ENCODE assay signal across 9 cellular contexts in the genomic region with DNA sequence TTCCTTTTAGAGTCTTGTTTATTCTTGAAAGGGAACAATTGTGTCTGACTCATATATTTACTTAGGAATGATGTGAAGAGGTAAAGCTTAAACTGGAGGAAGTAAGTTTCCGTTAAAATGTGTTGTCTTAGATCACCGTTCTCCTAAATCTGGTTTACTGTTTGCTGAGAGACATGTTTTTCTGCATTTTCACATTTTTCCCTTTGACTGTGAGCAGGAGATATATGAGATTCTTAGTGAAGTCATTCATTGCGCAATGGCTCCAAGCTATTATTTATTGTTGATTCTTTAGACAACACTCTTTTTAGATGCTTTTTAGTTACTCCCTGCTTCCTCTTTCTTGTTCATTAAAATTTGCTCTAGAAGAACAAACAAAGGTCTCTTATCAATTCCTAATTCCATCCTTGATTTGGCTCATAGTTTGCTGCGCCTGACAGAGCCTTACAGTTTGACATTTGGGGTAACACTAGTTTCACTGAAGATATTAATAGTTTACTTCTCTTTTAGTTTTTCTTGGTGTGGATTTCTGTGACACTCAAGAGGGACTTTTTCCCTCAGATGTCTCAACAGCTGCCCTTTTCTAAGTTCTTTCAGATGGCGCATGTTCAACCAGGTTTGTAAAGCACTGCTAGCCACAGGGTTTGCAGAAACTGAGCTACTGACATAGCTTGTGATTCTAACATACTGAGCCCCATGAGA. TPM values are rescaled to one million over a fixed set of nuclear protein-coding genes. Genes with fewer than 3 reads are reported as not detected.
DNase-seq lines count a peak whose midpoint lies in the region; ATAC-seq lines count a peak whose summit lies in the region.
"Had no signal": no experiment of that assay in that cellular context is flagged by ENCODE, and none has a peak within 500 bp of the region (broad histone marks: within the 10 kb centered on the region; RNA-seq: fewer than 3 reads in every experiment).

No MANE protein-coding gene starts in this region.

- H3K9ac ChIP-seq in mesenchymal stem cell (ENCODE audit: low read length), result no peak overlapping the region

- H2AFZ ChIP-seq in mesenchymal stem cell (ENCODE audit: low read depth, low read length), result no peak overlapping the region

- H3K4me1 ChIP-seq in mesenchymal stem cell (ENCODE audit: control insufficient read depth, insufficient read depth, low read depth, low read length), result no peaks in the 10 kb centered on the region

- H3K4ac ChIP-seq in mesenchymal stem cell (ENCODE audit: low read depth in 1 of 2, low read length in 2 of 2), result no peak overlapping the region

- no peak overlapping the region for H3K4me2 ChIP-seq in mesenchymal stem cell (ENCODE audit: low read length, poor library complexity, severe bottlenecking)

- no peak overlapping the region for H3K14ac ChIP-seq in mesenchymal stem cell (ENCODE audit: low read length in 2 of 2)

- no peak overlapping the region for H2BK120ac ChIP-seq in mesenchymal stem cell (ENCODE audit: low read depth, low read length)

- H4K8ac ChIP-seq in mesenchymal stem cell (ENCODE audit: low read length), result no peak overlapping the region

- no peak overlapping the region for H2BK12ac ChIP-seq in mesenchymal stem cell (ENCODE audit: low read length in 2 of 2)

- no peak overlapping the region for H3K23ac ChIP-seq in mesenchymal stem cell (ENCODE audit: low read length in 2 of 2)

- no peak overlapping the region for H3K27ac ChIP-seq in mesenchymal stem cell (ENCODE audit: low read length, poor library complexity, severe bottlenecking)

- DNase-seq in NAMALWA (ENCODE audit: low spot score) (peak; percentile 94), mesenchymal stem cell (peak; percentile 65), GOT3 (lab: John Stamatoyannopoulos, UW) (no peak), NCI-H446 (lab: John Stamatoyannopoulos, UW) (no peak)
- DNase-seq in activated CD8-positive, alpha-beta memory T cell treated with anti-CD3 and anti-CD28 coated beads, Interleukin-2, amount 50 U/mL, for 4 hours, result no peak
- DNase-seq in stimulated activated CD4-positive, alpha-beta T cell treated with anti-CD3 and anti-CD28 coated beads, Interleukin-2, amount 100 ng/mL, for 24 hours, result no peak
- DNase-seq: naive thymus-derived CD8-positive, alpha-beta T cell had no signal

- no peaks in the 10 kb centered on the region for H3K9me3 ChIP-seq in mesenchymal stem cell (ENCODE audit: control insufficient read depth, low read length)

- H2BK15ac ChIP-seq in mesenchymal stem cell (ENCODE audit: low read depth, poor library complexity, severe bottlenecking), result no peak overlapping the region

- H3K18ac ChIP-seq in mesenchymal stem cell (ENCODE audit: low read depth in 1 of 2, low read length in 2 of 2), result no peak overlapping the region

- ATAC-seq in GM18519 (IDR thresholded peaks at IDR 0.05; ENCODE audit: low FRiP score, unreplicated experiment), result peak; percentile 36
- peak; percentile 42 for ATAC-seq in HG02623 (IDR thresholded peaks at IDR 0.05; ENCODE audit: unreplicated experiment)

- H3K4me3 ChIP-seq in mesenchymal stem cell (ENCODE audit: insufficient read depth in 1 of 2, low read depth in 1 of 2, low read length in 2 of 2), result no peak overlapping the region

- H3K27me3 ChIP-seq in mesenchymal stem cell (ENCODE audit: control insufficient read depth in 1 of 2, insufficient read depth in 1 of 2, low read length in 2 of 2), result no peaks in the 10 kb centered on the region

- WGBS in mesenchymal stem cell, result 28% methylated on average over 4 of the region's 5 CpGs

- no peak overlapping the region for H4K91ac ChIP-seq in mesenchymal stem cell (ENCODE audit: low read length)

- H3K79me1 ChIP-seq in mesenchymal stem cell (replicated peaks; ENCODE audit: low read length, poor library complexity, severe bottlenecking), result no peaks in the 10 kb centered on the region

- H2AK5ac ChIP-seq in mesenchymal stem cell (ENCODE audit: low read length, severe bottlenecking), result no peak overlapping the region

- no peak overlapping the region for H2BK5ac ChIP-seq in mesenchymal stem cell (ENCODE audit: low read depth, low read length, poor library complexity, severe bottlenecking)

- H3K36me3 ChIP-seq in mesenchymal stem cell (ENCODE audit: control insufficient read depth in 1 of 2, insufficient read depth in 2 of 2, low read depth in 1 of 2, low read length in 2 of 2), result no peaks in the 10 kb centered on the region

RNA-seq across cellular contexts. Expression of a gene that starts 11.4 kb away (rescaled TPM):
- polyA plus RNA-seq in mesenchymal stem cell (2013, experiment 1 of 2), result not detected
- not detected for polyA plus RNA-seq in mesenchymal stem cell (2013, experiment 2 of 2)

RNA-seq across cellular contexts. Expression of a gene that starts 39.2 kb away (rescaled TPM):
- 4.8 TPM for polyA plus RNA-seq in mesenchymal stem cell (2013, experiment 1 of 2)
- polyA plus RNA-seq in mesenchymal stem cell (2013, experiment 2 of 2), result 5.2 TPM

RNA-seq across cellular contexts. Expression of a gene that starts 52.0 kb away (rescaled TPM):
- 2.4 TPM for polyA plus RNA-seq in mesenchymal stem cell (2013, experiment 1 of 2)
- 2.9 TPM for polyA plus RNA-seq in mesenchymal stem cell (2013, experiment 2 of 2)

Comparison
In these comparisons a context has a peak if more than half of its experiments do, and no peak if none do; other contexts are left out.
1. DNase-seq: peak in NAMALWA (single experiment) and mesenchymal stem cell (single experiment); none in activated CD8-positive, alpha-beta memory T cell treated with anti-CD3 and anti-CD28 coated beads, Interleukin-2, amount 50 U/mL, for 4 hours (single experiment), GOT3 (single experiment), NCI-H446 (0 of 2) and stimulated activated CD4-positive, alpha-beta T cell treated with anti-CD3 and anti-CD28 coated beads, Interleukin-2, amount 100 ng/mL, for 24 hours (0 of 2).